ENCODE assay signal across 17 cellular contexts in the genomic region with DNA sequence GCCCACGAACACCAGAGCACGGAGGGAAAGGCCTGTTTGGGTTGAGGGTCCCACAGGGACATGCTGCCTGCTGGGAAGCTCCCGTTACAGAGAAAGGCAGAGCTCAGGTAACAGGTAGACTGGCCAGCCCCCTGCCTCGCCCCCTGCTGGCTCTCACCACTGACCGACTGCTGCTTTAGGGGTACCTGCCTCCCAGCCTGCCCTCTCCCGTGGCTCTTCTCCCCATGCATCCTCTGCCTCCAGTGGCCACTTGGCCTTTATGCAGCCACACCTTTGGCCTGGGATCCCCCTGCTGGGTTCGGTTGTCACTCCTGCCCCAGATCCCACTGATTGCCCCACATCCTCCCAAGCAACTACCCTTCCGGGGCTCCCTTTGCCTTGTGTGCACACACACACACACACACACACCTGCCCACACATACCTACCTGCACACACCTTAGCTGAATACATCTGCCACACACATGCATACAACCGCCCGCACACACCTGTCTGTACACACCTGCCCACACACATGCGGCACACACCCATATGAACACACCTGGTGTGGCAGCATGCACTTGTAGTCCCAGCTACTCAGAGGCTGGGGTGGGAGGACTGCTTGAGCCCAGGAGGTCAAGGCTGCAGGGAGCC. TPM values are rescaled to one million over a fixed set of nuclear protein-coding genes. Genes with fewer than 3 reads are reported as not detected.
DNase-seq lines count a peak whose midpoint lies in the region; ATAC-seq, FAIRE-seq and TF ChIP-seq lines count a peak whose summit lies in the region.
"Had no signal": no experiment of that assay in that cellular context is flagged by ENCODE, and none has a peak within 500 bp of the region (broad histone marks: within the 10 kb centered on the region; RNA-seq: fewer than 3 reads in every experiment).

No MANE protein-coding gene starts in this region.

- no peak overlapping the region for H3K27ac ChIP-seq in VCaP

- peaks cover 8% of the 10 kb centered on the region for H3K36me3 Mint-ChIP-seq in chondrocyte (ENCODE audit: low read depth)

- peaks cover 11% of the 10 kb centered on the region for H3K4me1 Mint-ChIP-seq in chondrocyte (ENCODE audit: low read depth)

- DNase-seq in COLO668 (lab: John Stamatoyannopoulos, UW; ENCODE audit: unreplicated experiment), result peak; percentile 48
- no peak for DNase-seq in GM12891 (ENCODE audit: insufficient read length, low spot score)
- peak in 1 of 2 donors; percentile 39 for DNase-seq in left colon
- no peak for DNase-seq in chondrocyte (ENCODE audit: low spot score)
- no peak for DNase-seq in NK-92 (lab: John Stamatoyannopoulos, UW; ENCODE audit: unreplicated experiment)
- no peak for DNase-seq in OCI-M1 (lab: John Stamatoyannopoulos, UW)
- DNase-seq: activated CD4-positive, alpha-beta T cell treated with anti-CD3 and anti-CD28 coated beads, Interleukin-2, amount 10 ng/mL, durations not matched to agents 24 days and 14 days; AML-193; GF-D8; heart right ventricle; islet precursor cell; T-helper 9 cell had no signal

- intact Hi-C loops in left colon (cut with DNase I, micrococcal nuclease), result no loop called here

- TF ChIP-seq POLR2A in GM12891 (IDR thresholded peaks at IDR 0.05; ENCODE audit: low read depth, low read length), result no peak

- H3K9me3 Mint-ChIP-seq in chondrocyte (ENCODE audit: low read depth), result no peaks in the 10 kb centered on the region
- H3K9me3 Mint-ChIP-seq: activated CD4-positive, alpha-beta T cell treated with anti-CD3 and anti-CD28 coated beads, Interleukin-2, amount 10 ng/mL, durations not matched to agents 24 days and 14 days; activated naive CD4-positive, alpha-beta T cell treated with anti-CD3 and anti-CD28 coated beads, Interleukin-2, amount 50 U/mL, for 24 hours had no signal

- no peak overlapping the region for H3K4me3 Mint-ChIP-seq in chondrocyte (ENCODE audit: unreplicated experiment)
- H3K4me3 Mint-ChIP-seq: activated CD4-positive, alpha-beta T cell treated with anti-CD3 and anti-CD28 coated beads, Interleukin-2, amount 10 ng/mL, durations not matched to agents 24 days and 14 days; activated naive CD4-positive, alpha-beta T cell treated with anti-CD3 and anti-CD28 coated beads, Interleukin-2, amount 50 U/mL, for 24 hours had no signal

- H3K27me3 Mint-ChIP-seq in chondrocyte (ENCODE audit: low read depth), result no peaks in the 10 kb centered on the region
- H3K27me3 Mint-ChIP-seq: activated CD4-positive, alpha-beta T cell treated with anti-CD3 and anti-CD28 coated beads, Interleukin-2, amount 10 ng/mL, durations not matched to agents 24 days and 14 days; activated naive CD4-positive, alpha-beta T cell treated with anti-CD3 and anti-CD28 coated beads, Interleukin-2, amount 50 U/mL, for 24 hours had no signal

- TF ChIP-seq CTCF in VCaP (conservative IDR thresholded peaks at IDR 0.05), result peak; percentile 25
- TF ChIP-seq CTCF in chondrocyte (IDR thresholded peaks at IDR 0.05), result no peak

- peak; percentile 23 for FAIRE-seq in GM12891 (lab: Jason Lieb, UNC)
- FAIRE-seq: D721Med, GM18507 had no signal

- ATAC-seq in left colon, result peak; percentile 10
- ATAC-seq: heart right ventricle had no signal

- no peak overlapping the region for H3K27ac Mint-ChIP-seq in chondrocyte (ENCODE audit: unreplicated experiment)
- H3K27ac Mint-ChIP-seq: activated CD4-positive, alpha-beta T cell treated with anti-CD3 and anti-CD28 coated beads, Interleukin-2, amount 10 ng/mL, durations not matched to agents 24 days and 14 days; activated naive CD4-positive, alpha-beta T cell treated with anti-CD3 and anti-CD28 coated beads, Interleukin-2, amount 50 U/mL, for 24 hours had no signal

TF ChIP-seq in GM12891, 5 proteins besides CTCF, POLR2A, EP300 and RAD21:
- no peak for TF ChIP-seq PAX5 (IDR thresholded peaks at IDR 0.05; ENCODE audit: insufficient read depth, low read length, severe bottlenecking)
- TF ChIP-seq SPI1 (IDR thresholded peaks at IDR 0.05; ENCODE audit: low read depth, low read length), result no peak

RNA-seq across cellular contexts. Expression of a gene that starts 7.1 kb away (rescaled TPM):
- 42.9 TPM for polyA plus RNA-seq in GM12891 (2012; ENCODE audit: low read depth, missing spikeins)
- total RNA-seq in left colon (10 to 100 TPM; 16.4 to 30.4 TPM), chondrocyte (122 to 133 TPM (median 131 TPM) in 3 replicates)

RNA-seq across cellular contexts. Expression of a gene that starts 8.9 kb away (rescaled TPM):
- polyA plus RNA-seq in GM12891 (2012; ENCODE audit: low read depth, missing spikeins), result 2.4 TPM
- not detected for total RNA-seq in left colon
- not detected in 3 replicates for total RNA-seq in chondrocyte
- total RNA-seq: activated CD4-positive, alpha-beta T cell treated with anti-CD3 and anti-CD28 coated beads, Interleukin-2, amount 10 ng/mL, durations not matched to agents 24 days and 14 days; subcutaneous adipose tissue had no signal

RNA-seq across cellular contexts. Expression of a gene that starts 22.0 kb away (rescaled TPM):
- not detected for polyA plus RNA-seq in GM12891 (2012; ENCODE audit: low read depth, missing spikeins)
- under 1 TPM; 0.14 to 0.67 TPM for total RNA-seq in left colon
- total RNA-seq in chondrocyte, result not detected in 3 replicates
- total RNA-seq: activated CD4-positive, alpha-beta T cell treated with anti-CD3 and anti-CD28 coated beads, Interleukin-2, amount 10 ng/mL, durations not matched to agents 24 days and 14 days; heart right ventricle had no signal

RNA-seq across cellular contexts. Expression of a gene that starts 34.4 kb away (rescaled TPM):
- polyA plus RNA-seq in GM12891 (2012; ENCODE audit: low read depth, missing spikeins), result 414 TPM
- 100 to 1,000 TPM; 560 to 669 TPM for total RNA-seq in left colon
- total RNA-seq in chondrocyte, result 958 to 1,257 TPM (median 1,012 TPM) in 3 replicates

RNA-seq across cellular contexts. Expression of a gene that starts 45.2 kb away (rescaled TPM):
- 203 TPM for polyA plus RNA-seq in GM12891 (2012; ENCODE audit: low read depth, missing spikeins)
- total RNA-seq in left colon (100 to 1,000 TPM; 447 to 500 TPM), chondrocyte (452 to 481 TPM (median 476 TPM) in 3 replicates)
